In genomic region chr19:10985502-10985901, GRCh38 we compare ENCODE assay signal across 20 cellular contexts.
"Had no signal": no experiment of that assay in that cellular context is flagged by ENCODE, and none has a peak within 500 bp of the region (broad histone marks: within the 10 kb centered on the region; RNA-seq: fewer than 3 reads in every experiment).

No MANE protein-coding gene starts in this region.

- H3K27ac ChIP-seq: foreskin keratinocyte, hepatocyte, parathyroid adenoma, psoas muscle, spleen had no signal

- H3K4me3 Mint-ChIP-seq: dendritic cell treated with granulocyte-macrophage colony-stimulating factor and Interleukin-4, amounts not matched to agents 40 ng/mL and 50 ng/mL, for 4 days; naive B cell; nephron; stimulated activated memory B cell treated with anti-CD40 and anti-IgM and Interleukin-4, amounts not matched to agents 10 μg/mL and 1 μg/mL and 100 μg/mL, for 72 hours had no signal

- H3K27ac Mint-ChIP-seq: dendritic cell treated with granulocyte-macrophage colony-stimulating factor and Interleukin-4, amounts not matched to agents 40 ng/mL and 50 ng/mL, for 4 days; nephron; stimulated activated memory B cell treated with anti-CD40 and anti-IgM and Interleukin-4, amounts not matched to agents 10 μg/mL and 1 μg/mL and 100 μg/mL, for 72 hours had no signal

- H3K9me3 ChIP-seq: psoas muscle, spleen had no signal

- H3K27me3 ChIP-seq: foreskin keratinocyte, hepatocyte, spleen had no signal

- DNase-seq: erythroblast; foreskin keratinocyte; head of caudate nucleus; left colon; mesendoderm; naive B cell; occipital lobe; psoas muscle; retina; spleen; stimulated activated CD4-positive, alpha-beta T cell treated with anti-CD3 and anti-CD28 coated beads, Interleukin-15, amount 100 ng/mL, for 24 hours; stimulated activated CD4-positive, alpha-beta T cell treated with anti-CD3 and anti-CD28 coated beads, Interleukin-1b, Interleukin-23, amount 100 ng/mL, for 48 hours; stimulated activated CD4-positive, alpha-beta T cell treated with anti-CD3 and anti-CD28 coated beads, Interleukin-4, amount 100 ng/mL, for 24 hours; trophoblast cell had no signal

- ATAC-seq: foreskin keratinocyte; left colon; psoas muscle; sciatic nerve; stimulated activated memory B cell treated with anti-CD40 and anti-IgM and Interleukin-4, amounts not matched to agents 10 μg/mL and 1 μg/mL and 100 μg/mL, for 72 hours had no signal

- H3K27me3 Mint-ChIP-seq: dendritic cell treated with granulocyte-macrophage colony-stimulating factor and Interleukin-4, amounts not matched to agents 40 ng/mL and 50 ng/mL, for 4 days; naive B cell; stimulated activated memory B cell treated with anti-CD40 and anti-IgM and Interleukin-4, amounts not matched to agents 10 μg/mL and 1 μg/mL and 100 μg/mL, for 72 hours had no signal

- H3K9me3 Mint-ChIP-seq: dendritic cell treated with granulocyte-macrophage colony-stimulating factor and Interleukin-4, amounts not matched to agents 40 ng/mL and 50 ng/mL, for 4 days; naive B cell; nephron; stimulated activated memory B cell treated with anti-CD40 and anti-IgM and Interleukin-4, amounts not matched to agents 10 μg/mL and 1 μg/mL and 100 μg/mL, for 72 hours had no signal
